Comparison of ENCODE assay signal across 1 cellular context in the genomic region with DNA sequence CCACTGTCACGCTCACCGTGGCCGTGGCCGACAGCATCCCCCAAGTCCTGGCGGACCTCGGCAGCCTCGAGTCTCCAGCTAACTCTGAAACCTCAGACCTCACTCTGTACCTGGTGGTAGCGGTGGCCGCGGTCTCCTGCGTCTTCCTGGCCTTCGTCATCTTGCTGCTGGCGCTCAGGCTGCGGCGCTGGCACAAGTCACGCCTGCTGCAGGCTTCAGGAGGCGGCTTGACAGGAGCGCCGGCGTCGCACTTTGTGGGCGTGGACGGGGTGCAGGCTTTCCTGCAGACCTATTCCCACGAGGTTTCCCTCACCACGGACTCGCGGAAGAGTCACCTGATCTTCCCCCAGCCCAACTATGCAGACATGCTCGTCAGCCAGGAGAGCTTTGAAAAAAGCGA.
TF ChIP-seq lines count a peak whose summit lies in the region.

No MANE protein-coding gene starts in this region.

TF ChIP-seq in K562, 482 proteins besides CTCF, POLR2A, EP300 and RAD21:
- TF ChIP-seq, protein P1, sequence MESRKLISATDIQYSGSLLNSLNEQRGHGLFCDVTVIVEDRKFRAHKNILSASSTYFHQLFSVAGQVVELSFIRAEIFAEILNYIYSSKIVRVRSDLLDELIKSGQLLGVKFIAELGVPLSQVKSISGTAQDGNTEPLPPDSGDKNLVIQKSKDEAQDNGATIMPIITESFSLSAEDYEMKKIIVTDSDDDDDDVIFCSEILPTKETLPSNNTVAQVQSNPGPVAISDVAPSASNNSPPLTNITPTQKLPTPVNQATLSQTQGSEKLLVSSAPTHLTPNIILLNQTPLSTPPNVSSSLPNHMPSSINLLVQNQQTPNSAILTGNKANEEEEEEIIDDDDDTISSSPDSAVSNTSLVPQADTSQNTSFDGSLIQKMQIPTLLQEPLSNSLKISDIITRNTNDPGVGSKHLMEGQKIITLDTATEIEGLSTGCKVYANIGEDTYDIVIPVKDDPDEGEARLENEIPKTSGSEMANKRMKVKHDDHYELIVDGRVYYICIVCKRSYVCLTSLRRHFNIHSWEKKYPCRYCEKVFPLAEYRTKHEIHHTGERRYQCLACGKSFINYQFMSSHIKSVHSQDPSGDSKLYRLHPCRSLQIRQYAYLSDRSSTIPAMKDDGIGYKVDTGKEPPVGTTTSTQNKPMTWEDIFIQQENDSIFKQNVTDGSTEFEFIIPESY (CRISPR knock-in tag; IDR thresholded peaks at IDR 0.05), result peak; percentile 49; the same call in 1 of the 2 replicates
